8 cellular contexts compared by ENCODE assay signal in the genomic region with DNA sequence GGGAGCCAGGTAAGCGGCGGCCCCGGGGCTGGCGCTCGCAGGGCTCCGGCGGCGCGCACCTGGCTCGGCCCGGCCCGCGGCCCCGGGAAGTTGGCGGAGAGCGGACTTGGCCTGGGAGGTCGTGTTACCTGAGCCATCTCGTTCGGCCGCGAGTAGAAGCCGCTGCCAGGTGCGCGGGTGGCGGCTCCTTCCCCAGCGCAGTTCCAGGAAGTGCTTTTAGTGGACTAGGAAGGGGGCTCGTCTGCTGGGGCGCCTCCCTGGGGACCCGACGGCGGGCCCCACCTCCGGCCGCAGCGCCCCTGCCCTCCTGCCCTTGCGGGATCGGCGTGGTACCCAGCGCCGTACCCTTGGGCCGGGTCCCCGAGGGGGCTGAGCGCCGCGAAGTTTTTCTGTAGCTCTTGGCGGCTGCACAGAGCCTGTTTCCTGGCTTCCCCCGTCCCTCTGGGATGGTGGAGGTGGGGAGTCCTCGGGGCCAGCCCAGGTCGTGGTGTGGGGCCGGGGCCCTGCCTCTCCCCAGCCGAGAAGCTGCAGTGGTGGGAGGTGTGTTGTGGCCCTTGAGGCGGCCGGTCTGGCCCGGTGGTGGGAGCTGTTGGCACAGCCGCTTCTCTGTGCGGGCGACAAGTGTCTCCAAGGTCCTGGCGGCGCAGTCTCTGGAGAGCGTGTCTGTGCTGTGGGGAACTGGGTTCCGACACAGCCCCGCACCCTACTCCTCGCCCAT.
DNase-seq lines count a peak whose midpoint lies in the region; ATAC-seq, FAIRE-seq and TF ChIP-seq lines count a peak whose summit lies in the region.

No MANE protein-coding gene starts in this region.

- H3K9me3 ChIP-seq in DND-41 (ENCODE audit: insufficient read depth, low read length, severe bottlenecking) (no peaks in the 10 kb centered on the region), MM.1S (replicated peaks; ENCODE audit: insufficient read depth, low read length) (no peaks in the 10 kb centered on the region), GM12878 (replicated peaks; ENCODE audit: control insufficient read depth, insufficient read depth, low read length) (no peaks in the 10 kb centered on the region), testis (no peaks in the 10 kb centered on the region)

- H3K4me3 ChIP-seq in DND-41 (ENCODE audit: low read depth in 1 of 2, low read length in 2 of 2) (no peak overlapping the region), MM.1S (ENCODE audit: low read length) (peak overlapping the region; percentile 84), GM12878 (peak overlapping the region; percentile 92), testis (peak overlapping the region; percentile 57 to 64)

- WGBS in GM12878 (ENCODE audit: insufficient coverage, insufficient replicate concordance, low lambda C conversion rate, missing lambda C conversion rate), result under 1% methylated on average over 60 of the region's 62 CpGs
- WGBS in testis, 2 donors, result 3 to 15% methylated on average over 10 to 49 of the region's 62 CpGs

- in situ Hi-C loops in GM12878 (cut with MboI), result no loop called here

- CTCF ChIA-PET in GM12878 (lab: Yijun Ruan, JAX), result interaction anchor here (0.7 to 3.7 kb wide), 11 partner anchors 17 to 354 kb away, joined by 3 to 23 read pairs (median 3); no protein-coding TSS in a partner anchor

- no peaks in the 10 kb centered on the region for H3K9me2 ChIP-seq in MM.1S (replicated peaks; ENCODE audit: insufficient read depth, low read length)

- no peak for TF ChIP-seq EP300 in GM12878 (IDR thresholded peaks at IDR 0.05; ENCODE audit: borderline replicate concordance in 1 of 2, control insufficient read depth in 1 of 2, low read depth in 2 of 2, low read length in 2 of 2)

- H3K4me2 ChIP-seq in DND-41 (ENCODE audit: insufficient read depth, low read length) (peak overlapping the region; percentile 62; the same call in 1 of the 2 replicates), MM.1S (ENCODE audit: low read depth, low read length) (peak overlapping the region; percentile 94), GM12878 (ENCODE audit: control insufficient read depth, insufficient read depth) (peak overlapping the region; percentile 97)

- POLR2A ChIA-PET in GM12878 (lab: Charles Lee), result interaction anchor here (0.7 to 3.3 kb wide), 8 partner anchors 21 to 176 kb away, joined by 3 to 30 read pairs (median 4); no protein-coding TSS in a partner anchor

- no peak overlapping the region for H3K27ac ChIP-seq in DND-41 (ENCODE audit: low read length)
- peak overlapping the region; percentile 35; the same call in 1 of the 2 replicates for H3K27ac ChIP-seq in MM.1S (ENCODE audit: low read length)
- no peak overlapping the region for H3K27ac ChIP-seq in GM12878 (ENCODE audit: control insufficient read depth, insufficient read depth)
- H3K27ac ChIP-seq in testis, result peak overlapping the region; percentile 5 to 53

- H3K79me2 ChIP-seq in DND-41 (ENCODE audit: insufficient read depth, low read length), result no peaks in the 10 kb centered on the region
- peaks cover 28% of the 10 kb centered on the region for H3K79me2 ChIP-seq in MM.1S (ENCODE audit: low read length)
- H3K79me2 ChIP-seq in GM12878 (ENCODE audit: control insufficient read depth, insufficient read depth, low read length), result peaks cover 21% of the 10 kb centered on the region

- H3K27me3 ChIP-seq in DND-41 (ENCODE audit: insufficient read depth, low read length, poor library complexity) (peaks cover 23% of the 10 kb centered on the region), MM.1S (replicated peaks; ENCODE audit: insufficient read depth, low read length) (no peaks in the 10 kb centered on the region), GM12878 (replicated peaks in 1 of 2; ENCODE audit: control insufficient read depth in 2 of 2, insufficient read depth in 2 of 2, low read length in 1 of 2) (no peaks in the 10 kb centered on the region), testis (no peaks in the 10 kb centered on the region)

- FAIRE-seq in GM12878 (lab: Jason Lieb, UNC), result no peak

- SMC1A ChIA-PET in GM12878 (lab: Charles Lee; ENCODE audit: uncharacterized antibody, unreplicated experiment), result interaction anchor here (0.6 to 2.4 kb wide), 7 partner anchors 10 to 96 kb away, joined by 3 to 6 read pairs (median 4); no protein-coding TSS in a partner anchor

- H3K9ac ChIP-seq in DND-41 (ENCODE audit: low read depth, low read length) (no peak overlapping the region), MM.1S (ENCODE audit: low read length) (peak overlapping the region; percentile 79), GM12878 (ENCODE audit: control insufficient read depth, insufficient read depth, low read length) (peak overlapping the region; percentile 68)

- ATAC-seq in DND-41 (ENCODE audit: insufficient read depth, low read depth) (no peak), GM21717 (IDR thresholded peaks at IDR 0.05; ENCODE audit: unreplicated experiment) (peak; percentile 23), GM12878 (peak; percentile 11), left lobe of liver (peak; percentile 10)

- no peak for TF ChIP-seq RAD21 in GM12878 (IDR thresholded peaks at IDR 0.05; ENCODE audit: insufficient read depth, low read depth, low read length)

- no peak; the same call in 1 of the 2 replicates for TF ChIP-seq POLR2A in GM12878 (IDR thresholded peaks at IDR 0.05; ENCODE audit: low read depth, low read length)
- TF ChIP-seq POLR2A in testis (IDR thresholded peaks at IDR 0.05), result no peak

- H3K36me3 ChIP-seq in DND-41 (ENCODE audit: insufficient read depth, low read length) (no peaks in the 10 kb centered on the region), MM.1S (replicated peaks; ENCODE audit: insufficient read depth, low read length) (no peaks in the 10 kb centered on the region), GM12878 (ENCODE audit: control insufficient read depth in 2 of 2, insufficient read depth in 2 of 2, low read length in 1 of 2) (no peaks in the 10 kb centered on the region; a peak in 1 of 4 replicates), testis (ENCODE audit: low read depth, missing control alignments) (no peaks in the 10 kb centered on the region)

- RAD21 ChIA-PET in GM12878 (lab: Charles Lee; ENCODE audit: unreplicated experiment), result interaction anchor here (0.5 to 3.6 kb wide), 15 partner anchors 10 to 409 kb away, joined by 3 to 37 read pairs (median 4); a partner anchor contains a TSS

- intact Hi-C loops in GM12878 (cut with micrococcal nuclease; ENCODE audit: unreplicated experiment) (no loop called here), testis (cut with DNase I; ENCODE audit: low total_unique reads) (no loop called here)

- no peaks in the 10 kb centered on the region; the same call in 1 of the 2 replicates for H4K20me1 ChIP-seq in DND-41 (ENCODE audit: insufficient read depth, low read length)
- no peaks in the 10 kb centered on the region for H4K20me1 ChIP-seq in MM.1S (ENCODE audit: insufficient read depth, low read length)
- H4K20me1 ChIP-seq in GM12878 (ENCODE audit: control insufficient read depth, insufficient read depth), result no peaks in the 10 kb centered on the region

- DNase-seq in DND-41 (no peak), MM.1S (peak; percentile 34), GM12878 (ENCODE audit: low read depth, low spot score) (no peak), left lobe of liver (ENCODE audit: low spot score) (peak; percentile 59), testis (peak; percentile 49), UCSD-AML1 (lab: John Stamatoyannopoulos, UW; ENCODE audit: unreplicated experiment) (no peak), 8988T (no peak)

- H3K4me1 ChIP-seq in DND-41 (ENCODE audit: insufficient read depth, low read length), result peaks cover 8% of the 10 kb centered on the region; the same call in 1 of the 2 replicates
- peaks cover 21% of the 10 kb centered on the region for H3K4me1 ChIP-seq in MM.1S (ENCODE audit: low read length)
- peaks cover 46% of the 10 kb centered on the region for H3K4me1 ChIP-seq in GM12878 (ENCODE audit: control insufficient read depth, insufficient read depth, low read length)
- H3K4me1 ChIP-seq in testis, result peaks cover 8% of the 10 kb centered on the region

- BruUV-seq in GM12878 (replicated peaks; lab: Mats Ljungman, UMichigan), result no TSS peak

- H3F3A ChIP-seq in MM.1S (ENCODE audit: insufficient read depth, low read length), result peaks cover 5% of the 10 kb centered on the region; the same call in 1 of the 2 replicates

- TF ChIP-seq CTCF in DND-41 (IDR thresholded peaks at IDR 0.05; ENCODE audit: borderline replicate concordance, extremely low read depth, low read length, poor library complexity, severe bottlenecking) (no peak), MM.1S (IDR thresholded peaks at IDR 0.05; ENCODE audit: low read length) (no peak), GM12878 (IDR thresholded peaks at IDR 0.05 in 2 of 3, conservative IDR thresholded peaks at IDR 0.05 in 1 of 3; ENCODE audit: control insufficient read depth in 2 of 3, extremely low read depth in 1 of 3, insufficient read depth in 1 of 3, low read depth in 3 of 3, low read length in 3 of 3) (no peak), testis (IDR thresholded peaks at IDR 0.05) (no peak)

- H2AFZ ChIP-seq in DND-41 (ENCODE audit: low read depth, low read length) (no peak overlapping the region), MM.1S (ENCODE audit: low read length) (peak overlapping the region; percentile 77), GM12878 (ENCODE audit: control insufficient read depth, low read depth, low read length) (peak overlapping the region; percentile 52)

TF ChIP-seq in GM12878, 131 proteins besides CTCF, POLR2A, EP300 and RAD21 (continues in another document):
- TF ChIP-seq CHD4 (IDR thresholded peaks at IDR 0.05) (no peak), RFX5 (IDR thresholded peaks at IDR 0.05; ENCODE audit: low read depth, low read length) (no peak), TAF1 (IDR thresholded peaks at IDR 0.05; ENCODE audit: borderline replicate concordance, low read depth, low read length) (no peak)
- TF ChIP-seq, protein P1, sequence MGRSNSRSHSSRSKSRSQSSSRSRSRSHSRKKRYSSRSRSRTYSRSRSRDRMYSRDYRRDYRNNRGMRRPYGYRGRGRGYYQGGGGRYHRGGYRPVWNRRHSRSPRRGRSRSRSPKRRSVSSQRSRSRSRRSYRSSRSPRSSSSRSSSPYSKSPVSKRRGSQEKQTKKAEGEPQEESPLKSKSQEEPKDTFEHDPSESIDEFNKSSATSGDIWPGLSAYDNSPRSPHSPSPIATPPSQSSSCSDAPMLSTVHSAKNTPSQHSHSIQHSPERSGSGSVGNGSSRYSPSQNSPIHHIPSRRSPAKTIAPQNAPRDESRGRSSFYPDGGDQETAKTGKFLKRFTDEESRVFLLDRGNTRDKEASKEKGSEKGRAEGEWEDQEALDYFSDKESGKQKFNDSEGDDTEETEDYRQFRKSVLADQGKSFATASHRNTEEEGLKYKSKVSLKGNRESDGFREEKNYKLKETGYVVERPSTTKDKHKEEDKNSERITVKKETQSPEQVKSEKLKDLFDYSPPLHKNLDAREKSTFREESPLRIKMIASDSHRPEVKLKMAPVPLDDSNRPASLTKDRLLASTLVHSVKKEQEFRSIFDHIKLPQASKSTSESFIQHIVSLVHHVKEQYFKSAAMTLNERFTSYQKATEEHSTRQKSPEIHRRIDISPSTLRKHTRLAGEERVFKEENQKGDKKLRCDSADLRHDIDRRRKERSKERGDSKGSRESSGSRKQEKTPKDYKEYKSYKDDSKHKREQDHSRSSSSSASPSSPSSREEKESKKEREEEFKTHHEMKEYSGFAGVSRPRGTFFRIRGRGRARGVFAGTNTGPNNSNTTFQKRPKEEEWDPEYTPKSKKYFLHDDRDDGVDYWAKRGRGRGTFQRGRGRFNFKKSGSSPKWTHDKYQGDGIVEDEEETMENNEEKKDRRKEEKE (IDR thresholded peaks at IDR 0.05), result no peak

Comparison
In these comparisons a context has a peak if more than half of its experiments do, and no peak if none do; other contexts are left out.
1. DNase-seq: peak in MM.1S (single experiment), left lobe of liver (single experiment) and testis (single experiment); none in DND-41 (single experiment), GM12878 (single experiment), UCSD-AML1 (single experiment) and 8988T (single experiment).
2. H3K27ac ChIP-seq: peak in MM.1S (single experiment) and testis (2 of 2); none in DND-41 (single experiment) and GM12878 (single experiment).
3. H3K4me3 ChIP-seq: peak in MM.1S (single experiment), GM12878 (single experiment) and testis (2 of 2); none in DND-41 (0 of 2).
4. Peak in every context shown above with its lines, with median percentiles within 50 percentile points of each other: H3K4me2 ChIP-seq.